20 cellular contexts compared by ENCODE assay signal in genomic region chr2:219563271-219563928, GRCh38. TPM values are rescaled to one million over a fixed set of nuclear protein-coding genes. Genes with fewer than 3 reads are reported as not detected.
DNase-seq lines count a peak whose midpoint lies in the region; ATAC-seq, FAIRE-seq and TF ChIP-seq lines count a peak whose summit lies in the region.
"Had no signal": no experiment of that assay in that cellular context is flagged by ENCODE, and none has a peak within 500 bp of the region (broad histone marks: within the 10 kb centered on the region; RNA-seq: fewer than 3 reads in every experiment).

No MANE protein-coding gene starts in this region.

- no peak overlapping the region for H2AFZ ChIP-seq in GM23338

- ATAC-seq in GM23338 (no peak), HG03045 (IDR thresholded peaks at IDR 0.05; ENCODE audit: unreplicated experiment) (no peak), GM18873 (IDR thresholded peaks at IDR 0.05; ENCODE audit: low FRiP score, unreplicated experiment) (no peak)
- ATAC-seq: PC-3 had no signal

- peaks cover 2% of the 10 kb centered on the region; the same call in 2 of the 3 replicates for H3K9me3 Mint-ChIP-seq in GM23338
- H3K9me3 Mint-ChIP-seq in nephron progenitor cell, result no peaks in the 10 kb centered on the region

- H3K4me3 ChIP-seq in GM23338, result no peak overlapping the region
- no peak overlapping the region for H3K4me3 ChIP-seq in bronchial epithelial cell (ENCODE audit: low read depth, low read length)
- H3K4me3 ChIP-seq: A549; BLaER1 treated with 17β-estradiol and CSF1 and Interleukin-3, amounts not matched to agents 10 nM and 100 nM; SJCRH30 had no signal

- H3K27me3 ChIP-seq in GM23338 (ENCODE audit: insufficient read depth), result no peaks in the 10 kb centered on the region
- H3K27me3 ChIP-seq in bronchial epithelial cell (ENCODE audit: control insufficient read depth, insufficient read depth, low read length), result no peaks in the 10 kb centered on the region
- H3K27me3 ChIP-seq: BLaER1 treated with 17β-estradiol and CSF1 and Interleukin-3, amounts not matched to agents 10 nM and 100 nM; SJCRH30 had no signal

- H3F3A ChIP-seq in GM23338 (replicated peaks; ENCODE audit: low read depth), result peaks cover 41% of the 10 kb centered on the region

- no peak overlapping the region for H3K4me2 ChIP-seq in GM23338
- H3K4me2 ChIP-seq: A549; BLaER1 treated with 17β-estradiol and CSF1 and Interleukin-3, amounts not matched to agents 10 nM and 100 nM had no signal

- peaks cover 65% of the 10 kb centered on the region for H3K4me1 ChIP-seq in GM23338 (ENCODE audit: insufficient read depth)
- H3K4me1 ChIP-seq: A549 had no signal

- TF ChIP-seq CTCF in GM23338 (conservative IDR thresholded peaks at IDR 0.05; ENCODE audit: low read depth in 2 of 2) (no peak), bronchial epithelial cell (IDR thresholded peaks at IDR 0.05; ENCODE audit: insufficient read depth, low read length, severe bottlenecking) (no peak), nephron progenitor cell (IDR thresholded peaks at IDR 0.05) (no peak)

- H3K27me3 Mint-ChIP-seq in GM23338 (ENCODE audit: insufficient read depth, low read depth, poor library complexity), result peaks cover 36% of the 10 kb centered on the region
- H3K27me3 Mint-ChIP-seq in nephron progenitor cell (ENCODE audit: low read depth, poor library complexity), result peaks cover 3% of the 10 kb centered on the region

- peaks cover 8% of the 10 kb centered on the region; the same call in 1 of the 2 replicates for H3K36me3 ChIP-seq in GM23338 (ENCODE audit: insufficient read depth)
- H3K36me3 ChIP-seq in bronchial epithelial cell (ENCODE audit: control insufficient read depth, insufficient read depth, low read length), result peaks cover 1% of the 10 kb centered on the region

- H3K4me1 Mint-ChIP-seq in GM23338 (peaks cover 80% of the 10 kb centered on the region), nephron progenitor cell (peaks cover 34% of the 10 kb centered on the region)
- H3K4me1 Mint-ChIP-seq: CD8-positive, alpha-beta memory T cell had no signal

- FAIRE-seq in bronchial epithelial cell (lab: Jason Lieb, UNC), result peak; percentile 18
- FAIRE-seq: A549, G401.6, GM18507 had no signal

- no peak overlapping the region for H3K27ac ChIP-seq in GM23338 (ENCODE audit: low read depth)
- H3K27ac ChIP-seq: A549; BLaER1 treated with 17β-estradiol and CSF1 and Interleukin-3, amounts not matched to agents 10 nM and 100 nM; RWPE1 had no signal

- H3K27ac Mint-ChIP-seq in GM23338 (peak overlapping the region; percentile 82), nephron progenitor cell (peak overlapping the region; percentile 65)
- H3K27ac Mint-ChIP-seq: CD8-positive, alpha-beta memory T cell had no signal

- DNase-seq in GM23338 (ENCODE audit: low spot score) (no peak), bronchial epithelial cell (ENCODE audit: low read depth) (no peak), nephron progenitor cell (no peak)
- DNase-seq in effector CD4-positive, alpha-beta T cell, result no peak
- DNase-seq: CD8-positive, alpha-beta memory T cell; DND-41; NCI-H1048; NCI-H146; NCI-H2081; NCI-H510A treated with DMSO at 0.1 percent for 48 hours; NCI-H82; PC-3 had no signal

- peaks cover 10% of the 10 kb centered on the region; the same call in 1 of the 2 replicates for H3K79me2 ChIP-seq in GM23338 (replicated peaks; ENCODE audit: insufficient read depth)

- H4K20me1 ChIP-seq in GM23338 (replicated peaks; ENCODE audit: insufficient read depth), result no peaks in the 10 kb centered on the region

- peaks cover 67% of the 10 kb centered on the region for H3K36me3 Mint-ChIP-seq in GM23338 (ENCODE audit: low read depth)
- H3K36me3 Mint-ChIP-seq in nephron progenitor cell (ENCODE audit: low read depth), result peaks cover 70% of the 10 kb centered on the region
- H3K36me3 Mint-ChIP-seq: CD8-positive, alpha-beta memory T cell had no signal

- H3K4me3 Mint-ChIP-seq in GM23338 (no peak overlapping the region), nephron progenitor cell (no peak overlapping the region)

- no peaks in the 10 kb centered on the region for H3K9me2 ChIP-seq in GM23338 (ENCODE audit: insufficient read depth)

TF ChIP-seq in GM23338, 12 proteins besides CTCF, POLR2A, EP300 and RAD21:
- TF ChIP-seq POLR2AphosphoS5 (IDR thresholded peaks at IDR 0.05; ENCODE audit: low read depth) (0 out of 2 replicates have a peak, but pooled peaks have one; percentile 13), CREB1 (CRISPR knock-in tag; IDR thresholded peaks at IDR 0.05; ENCODE audit: low read depth) (no peak)
- TF ChIP-seq, protein P1, sequence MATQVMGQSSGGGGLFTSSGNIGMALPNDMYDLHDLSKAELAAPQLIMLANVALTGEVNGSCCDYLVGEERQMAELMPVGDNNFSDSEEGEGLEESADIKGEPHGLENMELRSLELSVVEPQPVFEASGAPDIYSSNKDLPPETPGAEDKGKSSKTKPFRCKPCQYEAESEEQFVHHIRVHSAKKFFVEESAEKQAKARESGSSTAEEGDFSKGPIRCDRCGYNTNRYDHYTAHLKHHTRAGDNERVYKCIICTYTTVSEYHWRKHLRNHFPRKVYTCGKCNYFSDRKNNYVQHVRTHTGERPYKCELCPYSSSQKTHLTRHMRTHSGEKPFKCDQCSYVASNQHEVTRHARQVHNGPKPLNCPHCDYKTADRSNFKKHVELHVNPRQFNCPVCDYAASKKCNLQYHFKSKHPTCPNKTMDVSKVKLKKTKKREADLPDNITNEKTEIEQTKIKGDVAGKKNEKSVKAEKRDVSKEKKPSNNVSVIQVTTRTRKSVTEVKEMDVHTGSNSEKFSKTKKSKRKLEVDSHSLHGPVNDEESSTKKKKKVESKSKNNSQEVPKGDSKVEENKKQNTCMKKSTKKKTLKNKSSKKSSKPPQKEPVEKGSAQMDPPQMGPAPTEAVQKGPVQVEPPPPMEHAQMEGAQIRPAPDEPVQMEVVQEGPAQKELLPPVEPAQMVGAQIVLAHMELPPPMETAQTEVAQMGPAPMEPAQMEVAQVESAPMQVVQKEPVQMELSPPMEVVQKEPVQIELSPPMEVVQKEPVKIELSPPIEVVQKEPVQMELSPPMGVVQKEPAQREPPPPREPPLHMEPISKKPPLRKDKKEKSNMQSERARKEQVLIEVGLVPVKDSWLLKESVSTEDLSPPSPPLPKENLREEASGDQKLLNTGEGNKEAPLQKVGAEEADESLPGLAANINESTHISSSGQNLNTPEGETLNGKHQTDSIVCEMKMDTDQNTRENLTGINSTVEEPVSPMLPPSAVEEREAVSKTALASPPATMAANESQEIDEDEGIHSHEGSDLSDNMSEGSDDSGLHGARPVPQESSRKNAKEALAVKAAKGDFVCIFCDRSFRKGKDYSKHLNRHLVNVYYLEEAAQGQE (IDR thresholded peaks at IDR 0.05; ENCODE audit: unreplicated experiment), result no peak

RNA-seq across cellular contexts. Expression of gene OBSL1, which starts 7.9 kb away (rescaled TPM):
- total RNA-seq in GM23338 (2014; rRNA removed; shearing (Covaris generic)), result 164 and 207 TPM in 2 replicates
- 94.9 and 102 TPM in 2 replicates for polyA plus RNA-seq in GM23338 (2016; fragmentation: Nextera tagmentation; extraction: Ambion mirVana)
- 9.2 and 15.2 TPM in 2 replicates for total RNA-seq in bronchial epithelial cell
- polyA plus RNA-seq: CD8-positive, alpha-beta memory T cell had no signal

RNA-seq across cellular contexts. Expression of gene INHA, which starts 8.7 kb away (rescaled TPM):
- 0.31 and 1.6 TPM in 2 replicates for total RNA-seq in GM23338 (2014; rRNA removed; shearing (Covaris generic))
- polyA plus RNA-seq in GM23338 (2016; fragmentation: Nextera tagmentation; extraction: Ambion mirVana), result 0.56 and 1.5 TPM in 2 replicates
- under 0.01 and 0.13 TPM in 2 replicates for total RNA-seq in bronchial epithelial cell
- total RNA-seq: CD8-positive, alpha-beta memory T cell had no signal
- polyA plus RNA-seq: CD8-positive, alpha-beta memory T cell had no signal

RNA-seq across cellular contexts. Expression of gene TMEM198, which starts 19.6 kb away (rescaled TPM):
- 13.7 and 25.6 TPM in 2 replicates for total RNA-seq in GM23338 (2014; rRNA removed; shearing (Covaris generic))
- 5.6 TPM in 2 replicates for polyA plus RNA-seq in GM23338 (2016; fragmentation: Nextera tagmentation; extraction: Ambion mirVana)
- under 0.01 and 0.13 TPM in 2 replicates for total RNA-seq in bronchial epithelial cell
- polyA plus RNA-seq: CD8-positive, alpha-beta memory T cell had no signal

RNA-seq across cellular contexts. Expression of gene CHPF, which starts 19.8 kb away (rescaled TPM):
- total RNA-seq in GM23338 (2014; rRNA removed; shearing (Covaris generic)), result 232 and 252 TPM in 2 replicates
- polyA plus RNA-seq in GM23338 (2016; fragmentation: Nextera tagmentation; extraction: Ambion mirVana), result 34.4 and 36.5 TPM in 2 replicates
- total RNA-seq in bronchial epithelial cell, result 52.7 and 85.5 TPM in 2 replicates

RNA-seq across cellular contexts. Expression of gene STK11IP, which starts 34.3 kb away (rescaled TPM):
- 28.1 and 29.3 TPM in 2 replicates for total RNA-seq in GM23338 (2014; rRNA removed; shearing (Covaris generic))
- 14.2 and 16.6 TPM in 2 replicates for polyA plus RNA-seq in GM23338 (2016; fragmentation: Nextera tagmentation; extraction: Ambion mirVana)
- total RNA-seq in bronchial epithelial cell, result 11.3 and 16.9 TPM in 2 replicates

Comparison
In these comparisons a context has a peak if more than half of its experiments do, and no peak if none do; other contexts are left out.
1. RNA of gene OBSL1, which starts 7.9 kb away (total RNA-seq): 164 to 207 TPM in GM23338; 9.2 to 15.2 TPM in bronchial epithelial cell; every median in the first group is over 10 times any median in the second.
2. RNA of gene TMEM198, which starts 19.6 kb away (total RNA-seq): 13.7 to 25.6 TPM in GM23338; under 0.01 to 0.13 TPM in bronchial epithelial cell; every median in the first group is over 10 times any median in the second.